ENCODE assay signal across 12 cellular contexts in genomic region chr2:1727101-1727771, GRCh38. TPM values are rescaled to one million over a fixed set of nuclear protein-coding genes. Genes with fewer than 3 reads are reported as not detected.
DNase-seq lines count a peak whose midpoint lies in the region; TF ChIP-seq lines count a peak whose summit lies in the region.
"Had no signal": no experiment of that assay in that cellular context is flagged by ENCODE, and none has a peak within 500 bp of the region (broad histone marks: within the 10 kb centered on the region; RNA-seq: fewer than 3 reads in every experiment).

No MANE protein-coding gene starts in this region.

- no peak for TF ChIP-seq CTCF in brain microvascular endothelial cell (IDR thresholded peaks at IDR 0.05; ENCODE audit: low read depth, low read length, missing control alignments)

- H3K4me3 ChIP-seq in brain microvascular endothelial cell (ENCODE audit: low read depth, low read length): no peak overlapping the region
- H3K4me3 ChIP-seq in subcutaneous abdominal adipose tissue (ENCODE audit: low read depth in 1 of 5, low read length in 5 of 5): peak overlapping the region; percentile 3 to 42 (median 35)

- no peaks in the 10 kb centered on the region for H3K36me3 Mint-ChIP-seq in activated naive CD4-positive, alpha-beta T cell treated with anti-CD3 and anti-CD28 coated beads for 36 hours (ENCODE audit: low read depth)
- H3K36me3 Mint-ChIP-seq: natural killer cell treated with Interleukin-12 subunit alpha and Interleukin-12 subunit beta and Interleukin-15 and Interleukin-18, amount 100 ng/mL, for 72 hours had no signal

- H3K27ac Mint-ChIP-seq in activated naive CD4-positive, alpha-beta T cell treated with anti-CD3 and anti-CD28 coated beads for 36 hours: no peak overlapping the region
- H3K27ac Mint-ChIP-seq: activated T-cell treated with anti-CD3 and anti-CD28 coated beads, Interleukin-2, amount 50 U/mL, for 72 hours; natural killer cell treated with Interleukin-12 subunit alpha and Interleukin-12 subunit beta and Interleukin-15 and Interleukin-18, amount 100 ng/mL, for 72 hours had no signal

- in situ Hi-C loops in brain microvascular endothelial cell (cut with HindIII; ENCODE audit: low pct_ligation_motif_present, low sequenced_read_pairs): loop anchor here (25.0 kb wide), 1 partner anchor 140 kb away; no protein-coding TSS in a partner anchor

- H3K4me1 Mint-ChIP-seq in activated naive CD4-positive, alpha-beta T cell treated with anti-CD3 and anti-CD28 coated beads for 36 hours (ENCODE audit: low read depth): no peaks in the 10 kb centered on the region

- no peaks in the 10 kb centered on the region for H3K9me3 ChIP-seq in subcutaneous abdominal adipose tissue (ENCODE audit: control insufficient read depth in 5 of 5, low read length in 5 of 5)
- H3K9me3 ChIP-seq: spleen had no signal

- H3K9me3 Mint-ChIP-seq in activated naive CD4-positive, alpha-beta T cell treated with anti-CD3 and anti-CD28 coated beads for 36 hours: no peaks in the 10 kb centered on the region
- H3K9me3 Mint-ChIP-seq: activated T-cell treated with anti-CD3 and anti-CD28 coated beads, Interleukin-2, amount 50 U/mL, for 72 hours; natural killer cell treated with Interleukin-12 subunit alpha and Interleukin-12 subunit beta and Interleukin-15 and Interleukin-18, amount 100 ng/mL, for 72 hours had no signal

- H3K27ac ChIP-seq in brain microvascular endothelial cell: peak overlapping the region; percentile 88
- peak overlapping the region; percentile 98 for H3K27ac ChIP-seq in subcutaneous abdominal adipose tissue (ENCODE audit: low read depth, low read length)
- H3K27ac ChIP-seq: spleen had no signal

- peaks cover 2% of the 10 kb centered on the region for H3K36me3 ChIP-seq in brain microvascular endothelial cell (replicated peaks)
- H3K36me3 ChIP-seq in subcutaneous abdominal adipose tissue (ENCODE audit: control insufficient read depth in 5 of 5, insufficient read depth in 5 of 5, low read length in 5 of 5): no peaks in the 10 kb centered on the region
- H3K36me3 ChIP-seq: spleen had no signal

- intact Hi-C loops in activated naive CD4-positive, alpha-beta T cell treated with anti-CD3 and anti-CD28 coated beads for 36 hours (cut with micrococcal nuclease): no loop called here

- DNase-seq in NCI-H2227 treated with DMSO at 0.1 percent for 48 hours (lab: John Stamatoyannopoulos, UW): peak; percentile 22
- no peak for DNase-seq in NCI-H2227 (lab: John Stamatoyannopoulos, UW; ENCODE audit: unreplicated experiment)
- DNase-seq in brain microvascular endothelial cell: peak; percentile 80
- peak; percentile 91 for DNase-seq in iris pigment epithelial cell (ENCODE audit: low read depth)
- no peak for DNase-seq in SIG-M5 (lab: John Stamatoyannopoulos, UW)
- no peak for DNase-seq in activated effector memory CD4-positive, alpha-beta T cell treated with Interleukin-2 at 50 U/mL for 16 hours
- no peak for DNase-seq in activated naive CD4-positive, alpha-beta T cell treated with anti-CD3 and anti-CD28 coated beads for 36 hours
- DNase-seq: activated T-cell treated with anti-CD3 and anti-CD28 coated beads, Interleukin-2, amount 50 U/mL, for 72 hours; Calu3; spleen had no signal

- H3K9ac ChIP-seq in subcutaneous abdominal adipose tissue (ENCODE audit: low read length in 5 of 5): peak overlapping the region in 2 of 5 donors; percentile 32 to 53

- CTCF ChIA-PET in activated naive CD4-positive, alpha-beta T cell treated with anti-CD3 and anti-CD28 coated beads for 36 hours (lab: Charles Lee): no interaction called here

- H3K4me1 ChIP-seq in subcutaneous abdominal adipose tissue (ENCODE audit: control insufficient read depth in 5 of 5, insufficient read depth in 5 of 5, low read length in 5 of 5): peaks cover 26 to 71% (median 64%) of the 10 kb centered on the region in 5 donors

- H3K4me3 Mint-ChIP-seq in activated naive CD4-positive, alpha-beta T cell treated with anti-CD3 and anti-CD28 coated beads for 36 hours: no peak overlapping the region
- H3K4me3 Mint-ChIP-seq: activated T-cell treated with anti-CD3 and anti-CD28 coated beads, Interleukin-2, amount 50 U/mL, for 72 hours; natural killer cell treated with Interleukin-12 subunit alpha and Interleukin-12 subunit beta and Interleukin-15 and Interleukin-18, amount 100 ng/mL, for 72 hours had no signal

- H3K27me3 ChIP-seq in brain microvascular endothelial cell (replicated peaks) (no peaks in the 10 kb centered on the region), subcutaneous abdominal adipose tissue (ENCODE audit: control insufficient read depth in 5 of 5, insufficient read depth in 4 of 5, low read length in 5 of 5) (no peaks in the 10 kb centered on the region)
- H3K27me3 ChIP-seq: spleen had no signal

- H3K27me3 Mint-ChIP-seq in activated naive CD4-positive, alpha-beta T cell treated with anti-CD3 and anti-CD28 coated beads for 36 hours (ENCODE audit: low read depth): peaks cover 4% of the 10 kb centered on the region

RNA-seq across cellular contexts. Expression of gene PXDN, which starts 17.1 kb away (rescaled TPM):
- total RNA-seq in activated naive CD4-positive, alpha-beta T cell treated with anti-CD3 and anti-CD28 coated beads for 36 hours: under 1 TPM in 1 of 2 experiments, not detected in 1; 0.05 TPM
- total RNA-seq: Calu3 had no signal

Comparison
In these comparisons a context has a peak if more than half of its experiments do, and no peak if none do; other contexts are left out.
1. DNase-seq: peak in NCI-H2227 treated with DMSO at 0.1 percent for 48 hours (single experiment), brain microvascular endothelial cell (single experiment) and iris pigment epithelial cell (single experiment); none in NCI-H2227 (single experiment), SIG-M5 (single experiment), activated effector memory CD4-positive, alpha-beta T cell treated with Interleukin-2 at 50 U/mL for 16 hours (single experiment) and activated naive CD4-positive, alpha-beta T cell treated with anti-CD3 and anti-CD28 coated beads for 36 hours (single experiment).